8 cellular contexts compared by ENCODE assay signal in the genomic region with DNA sequence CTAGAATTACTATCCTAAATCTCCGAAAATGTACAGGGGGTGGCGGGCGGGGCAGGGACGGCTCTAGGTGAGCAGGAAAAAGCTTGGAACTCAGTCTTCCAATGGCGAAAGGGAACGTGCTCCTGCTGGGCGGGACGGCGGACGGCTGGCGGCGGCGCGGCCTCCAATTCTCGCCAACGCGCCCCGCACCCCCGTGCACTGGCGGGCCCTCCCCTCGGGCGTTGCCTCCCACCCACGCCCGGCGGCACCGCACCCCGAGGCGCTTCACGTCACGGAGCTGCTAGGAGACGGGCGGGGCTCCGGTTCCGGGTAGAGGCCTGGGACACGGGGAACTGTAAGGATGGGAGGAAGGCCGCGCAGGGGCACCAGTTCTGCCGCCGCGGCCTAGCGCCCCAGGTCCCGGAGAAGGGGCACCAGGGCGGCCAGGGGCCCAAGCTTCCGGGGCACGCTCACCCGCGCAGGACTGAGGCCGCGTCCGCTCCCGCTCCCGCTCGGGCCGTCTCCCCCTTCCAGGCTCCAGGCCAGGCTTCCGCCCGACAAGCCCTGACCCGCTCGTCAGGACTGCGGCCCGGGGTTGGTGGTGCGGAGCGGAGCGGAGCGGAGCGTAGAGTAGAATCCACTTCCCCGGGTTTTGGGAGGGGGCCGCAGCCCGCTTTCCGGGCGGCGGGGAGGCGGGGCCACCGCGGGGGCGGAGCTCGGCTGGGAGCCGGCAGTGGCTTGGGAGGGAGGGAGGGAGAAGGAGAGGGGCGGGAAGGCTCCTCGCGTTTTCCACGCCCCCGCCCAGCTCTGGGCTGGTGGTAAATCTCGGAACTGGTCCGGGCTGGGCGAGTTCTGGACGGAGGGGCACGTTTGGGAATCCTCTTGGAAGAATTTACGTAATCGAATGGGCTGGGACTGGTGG. TPM values are rescaled to one million over a fixed set of nuclear protein-coding genes. Genes with fewer than 3 reads are reported as not detected.
DNase-seq lines count a peak whose midpoint lies in the region; ATAC-seq and TF ChIP-seq lines count a peak whose summit lies in the region.

A gene (minus strand): TSS at position 594 of the 901 bp plus-strand sequence. CDS start 3,167 bp downstream, outside the sequence.

- peak; percentile 90 for ATAC-seq in HG03432 (IDR thresholded peaks at IDR 0.05; ENCODE audit: unreplicated experiment)

- DNase-seq in AG20443 (ENCODE audit: low spot score) (peak; percentile 98), NCI-H510A (lab: John Stamatoyannopoulos, UW) (peak; percentile 93), cerebellum (ENCODE audit: low spot score) (peak; percentile 95), kidney epithelial cell (ENCODE audit: low read depth) (peak; percentile 70)
- DNase-seq in activated CD4-positive, alpha-beta T cell treated with anti-CD3 and anti-CD28 coated beads for 1 hour = peak; percentile 81
- DNase-seq in stimulated activated CD4-positive, alpha-beta T cell treated with anti-CD3 and anti-CD28 coated beads, Interleukin-15, amount 100 ng/mL, for 48 hours (ENCODE audit: low read depth in 2 of 2) = peak; percentile 91

- H3K36me3 ChIP-seq in kidney epithelial cell (ENCODE audit: control insufficient read depth, insufficient read depth, low read length) = no peaks in the 10 kb centered on the region

- H3K27me3 ChIP-seq in kidney epithelial cell (ENCODE audit: control insufficient read depth, insufficient read depth, low read length) = no peaks in the 10 kb centered on the region

- no peak for TF ChIP-seq CTCF in kidney epithelial cell (IDR thresholded peaks at IDR 0.05; ENCODE audit: insufficient read depth, low read length, poor library complexity, severe bottlenecking)

- peak within 1 kb of the TSS; percentile 99 for H3K4me3 ChIP-seq in kidney epithelial cell (ENCODE audit: low read depth, low read length)

- TF ChIP-seq POLR2A in GM19099 (IDR thresholded peaks at IDR 0.05; ENCODE audit: extremely low read depth, insufficient read length, low read depth) = peak; percentile 83

RNA-seq across cellular contexts. Expression of the gene that starts here (rescaled TPM):
- total RNA-seq in cerebellum (20.5 TPM), kidney epithelial cell (14.3 and 23.7 TPM in 2 replicates)

Comparison
In these comparisons a context has a peak if more than half of its experiments do, and no peak if none do; other contexts are left out.
1. Peak in every context shown above with its lines: DNase-seq, ATAC-seq and H3K4me3 ChIP-seq.